8 cellular contexts compared by ENCODE assay signal in genomic region chr19:36139473-36140288, GRCh38. TPM values are rescaled to one million over a fixed set of nuclear protein-coding genes. Genes with fewer than 3 reads are reported as not detected.
DNase-seq lines count a peak whose midpoint lies in the region; ATAC-seq and TF ChIP-seq lines count a peak whose summit lies in the region.

Gene CAPNS1 (plus strand): TSS chr19:36140066. CDS start chr19:36141012, 946 bp downstream.

- H3K4me1 ChIP-seq in vagina = peaks cover 34% of the 10 kb centered on the region

- in situ Hi-C loops in GM13976 (cut with MboI; ENCODE audit: low sequenced_read_pairs, unreplicated experiment) = no loop called here

- peaks cover 0 to 21% of the 10 kb centered on the region in 2 donors for H3K36me3 ChIP-seq in vagina

- no peaks in the 10 kb centered on the region for H3K9me3 ChIP-seq in vagina

- intact Hi-C loops in T-helper 1 cell treated with Interleukin-12 subunit alpha and Interleukin-12 subunit beta and Interleukin-4 antibody, amounts not matched to agents 30 ng/mL and 1 ng/mL, for 36 hours (cut with micrococcal nuclease) = loop anchor here (1.0 to 5.0 kb wide), 4 partner anchors 144 to 1328 kb away; partner anchors contain the start of genes SDHAF1, ZFP14, ZNF569 and ZNF570
- intact Hi-C loops in left ventricle myocardium superior (cut with micrococcal nuclease) = no loop called here
- intact Hi-C loops in vagina (cut with DNase I) = loop anchor here (10.0 kb wide), 1 partner anchor 1465 kb away; the partner anchor contains the start of genes SCGB2B2 and ZNF302

- H3K27me3 ChIP-seq in vagina = no peaks in the 10 kb centered on the region

- ATAC-seq in HG02870 (IDR thresholded peaks at IDR 0.05; ENCODE audit: unreplicated experiment) (peak; percentile 79), left ventricle myocardium superior (peak; percentile 91)

- peak within 1 kb of the TSS; percentile 98 for H3K27ac ChIP-seq in vagina

- H3K4me3 ChIP-seq in vagina = peak within 1 kb of the TSS; percentile 82 to 88

- no peak for TF ChIP-seq CTCF in GM13976 (IDR thresholded peaks at IDR 0.05; ENCODE audit: borderline replicate concordance, control extremely low read depth, extremely low read depth, insufficient read depth, missing control alignments)
- peak in 1 of 3 experiments; percentile 18 for TF ChIP-seq CTCF in vagina (IDR thresholded peaks at IDR 0.05)

- DNase-seq in GM13976 (ENCODE audit: low spot score) (peak; percentile 98), NCI-H146 treated with DMSO at 0.1 percent for 48 hours (lab: John Stamatoyannopoulos, UW; ENCODE audit: unreplicated experiment) (peak; percentile 97), amniotic stem cell (lab: John Stamatoyannopoulos, UW) (peak; percentile 87), left ventricle myocardium superior (peak; percentile 99), putamen (ENCODE audit: low spot score) (peak; percentile 95), vagina (ENCODE audit: extremely low spot score in 2 of 2) (peak in 1 of 2 donors; percentile 94)

- TF ChIP-seq POLR2A in vagina (IDR thresholded peaks at IDR 0.05) = peak; percentile 60 to 96

RNA-seq across cellular contexts. Expression of gene CAPNS1, which starts in this region (rescaled TPM):
- 439 and 454 TPM in 2 replicates for total RNA-seq in T-helper 1 cell treated with Interleukin-12 subunit alpha and Interleukin-12 subunit beta and Interleukin-4 antibody, amounts not matched to agents 30 ng/mL and 1 ng/mL, for 36 hours
- 838 TPM for total RNA-seq in left ventricle myocardium superior
- total RNA-seq in vagina = 181 TPM
